7 cellular contexts compared by ENCODE assay signal in the genomic region with DNA sequence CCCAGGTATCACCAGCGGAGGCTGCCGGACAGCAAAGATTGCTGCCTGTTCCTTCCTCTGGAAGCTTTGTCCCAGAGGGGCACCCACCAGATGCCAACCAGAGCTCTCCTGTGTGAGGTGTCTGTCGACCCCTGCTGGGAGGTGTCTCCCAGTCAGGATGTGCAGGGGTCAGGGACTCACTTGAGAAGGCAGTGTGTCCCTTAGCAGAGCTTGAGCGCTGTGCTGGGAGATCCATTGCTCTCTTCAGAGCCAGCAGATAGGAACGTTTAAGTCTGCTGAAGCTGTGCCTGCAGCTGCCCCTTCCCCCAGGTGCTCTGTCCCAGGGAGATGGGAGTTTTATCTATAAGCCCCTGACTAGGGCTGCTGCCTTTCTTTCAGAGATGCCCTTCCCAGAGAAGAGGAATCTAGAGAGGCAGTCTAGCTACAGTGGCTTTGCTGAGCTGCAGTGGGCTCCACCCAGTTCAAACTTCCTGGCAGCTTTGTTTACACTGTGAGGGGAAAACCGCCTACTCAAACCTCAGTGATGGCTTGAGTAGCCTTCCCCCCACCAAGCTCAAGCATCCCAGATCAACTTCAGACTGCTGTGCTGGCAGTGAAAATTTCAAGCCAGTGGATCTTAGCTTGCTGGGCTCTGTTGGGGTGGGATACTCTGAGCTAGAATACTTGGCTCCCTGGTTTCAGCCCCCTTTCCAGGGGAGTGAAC.
DNase-seq lines count a peak whose midpoint lies in the region; ATAC-seq and TF ChIP-seq lines count a peak whose summit lies in the region.
"Not testable (repeated sequence)": the region's sequence is repeated elsewhere in the genome, so short reads cannot be mapped to it uniquely, and the experiment has no call there.

No MANE protein-coding gene starts in this region.

- H3K36me3 Mint-ChIP-seq in T-helper 17 cell (ENCODE audit: low read depth); memory B cell: not testable (repeated sequence)

- RAD21 ChIA-PET in HCT116 (lab: Charles Lee; ENCODE audit: low non-redundant PET in 1 of 2, low total read pairs in 2 of 2, uncharacterized antibody in 2 of 2, unreplicated experiment in 2 of 2): not testable (repeated sequence)

- not testable (repeated sequence) for DNase-seq in HCT116 (ENCODE audit: low read depth, low spot score); T-helper 17 cell; memory B cell (ENCODE audit: low spot score in 2 of 2)

- H3K9ac ChIP-seq in HCT116 (ENCODE audit: low read length): peak overlapping the region; percentile 23; the same call in 1 of the 2 replicates

- H3K9me2 ChIP-seq in HCT116 (ENCODE audit: insufficient read depth): not testable (repeated sequence)

- peak; percentile 81 for ATAC-seq in GM18498 (IDR thresholded peaks at IDR 0.05; ENCODE audit: unreplicated experiment)
- peak; percentile 69 for ATAC-seq in GM19023 (IDR thresholded peaks at IDR 0.05; ENCODE audit: unreplicated experiment)
- peak; percentile 76 for ATAC-seq in GM19455 (IDR thresholded peaks at IDR 0.05; ENCODE audit: unreplicated experiment)
- peak; percentile 59 for ATAC-seq in HCT116
- peak; percentile 64 for ATAC-seq in HG03432 (IDR thresholded peaks at IDR 0.05; ENCODE audit: unreplicated experiment)
- peak; percentile 86 for ATAC-seq in T-helper 17 cell
- peak; percentile 73 for ATAC-seq in memory B cell (ENCODE audit: low read depth)

- CTCF ChIA-PET in HCT116 (lab: Charles Lee): not testable (repeated sequence)

- H3K4me3 ChIP-seq in HCT116 (replicated peaks in 1 of 2; ENCODE audit: low read depth in 1 of 2, low read length in 2 of 2): not testable (repeated sequence)

- H3K27me3 Mint-ChIP-seq in T-helper 17 cell, memory B cell: not testable (repeated sequence)

- H3K9me3 ChIP-seq in HCT116 (ENCODE audit: control insufficient read depth in 1 of 2, insufficient read depth in 1 of 2, low read depth in 1 of 2, low read length in 2 of 2); T-helper 17 cell (ENCODE audit: control insufficient read depth, low read length, poor library complexity, severe bottlenecking): not testable (repeated sequence)

- not testable (repeated sequence) for H3K27ac Mint-ChIP-seq in T-helper 17 cell
- H3K27ac Mint-ChIP-seq in memory B cell: peak overlapping the region; percentile 92

- peak overlapping the region; percentile 64 for H3K27ac ChIP-seq in HCT116 (ENCODE audit: low read depth, low read length)

- not testable (repeated sequence) for H3K4me1 Mint-ChIP-seq in T-helper 17 cell
- H3K4me1 Mint-ChIP-seq in memory B cell: peaks cover 23% of the 10 kb centered on the region

- H3K9me3 Mint-ChIP-seq in memory B cell: not testable (repeated sequence)

- H4K20me1 ChIP-seq in HCT116 (ENCODE audit: insufficient read depth): not testable (repeated sequence)

- not testable (repeated sequence) for H3K27me3 ChIP-seq in HCT116 (ENCODE audit: insufficient read depth, low read length)

- not testable (repeated sequence) for TF ChIP-seq POLR2A in HCT116 (IDR thresholded peaks at IDR 0.05; ENCODE audit: borderline replicate concordance, extremely low read depth, insufficient read depth, insufficient read length)

- not testable (repeated sequence) for H3K36me3 ChIP-seq in HCT116 (ENCODE audit: control insufficient read depth in 1 of 2, insufficient read depth in 2 of 2, low read length in 2 of 2)

- not testable (repeated sequence) for H2AFZ ChIP-seq in HCT116 (ENCODE audit: low read depth, low read length, poor library complexity, severe bottlenecking)

- peaks cover 29% of the 10 kb centered on the region in 2 experiments for H3K4me1 ChIP-seq in HCT116 (ENCODE audit: control insufficient read depth in 1 of 2, insufficient read depth in 2 of 2, low read length in 2 of 2)

- TF ChIP-seq RAD21 in HCT116 (IDR thresholded peaks at IDR 0.05; ENCODE audit: low read depth): 0 out of 2 replicates have a peak, but pooled peaks have one; percentile 12

- peak overlapping the region; percentile 39 for H3K4me2 ChIP-seq in HCT116 (ENCODE audit: low read length)

- not testable (repeated sequence) for TF ChIP-seq CTCF in HCT116 (IDR thresholded peaks at IDR 0.05 in 2 of 3, conservative IDR thresholded peaks at IDR 0.05 in 1 of 3; ENCODE audit: borderline replicate concordance in 1 of 3, insufficient read depth in 1 of 3, low read depth in 2 of 3, low read length in 2 of 3)

- H3K79me2 ChIP-seq in HCT116 (ENCODE audit: insufficient read depth, low read length): not testable (repeated sequence)

- not testable (repeated sequence) for H3K4me3 Mint-ChIP-seq in T-helper 17 cell
- H3K4me3 Mint-ChIP-seq in memory B cell: peak overlapping the region; percentile 83

- BruUV-seq in HCT116 (replicated peaks; lab: Mats Ljungman, UMichigan): not testable (repeated sequence)

- intact Hi-C loops in HCT116 (cut with micrococcal nuclease): not testable (repeated sequence)

- POLR2A ChIA-PET in HCT116 (lab: Charles Lee): not testable (repeated sequence)
